ENCODE assay signal across 36 cellular contexts in the genomic region with DNA sequence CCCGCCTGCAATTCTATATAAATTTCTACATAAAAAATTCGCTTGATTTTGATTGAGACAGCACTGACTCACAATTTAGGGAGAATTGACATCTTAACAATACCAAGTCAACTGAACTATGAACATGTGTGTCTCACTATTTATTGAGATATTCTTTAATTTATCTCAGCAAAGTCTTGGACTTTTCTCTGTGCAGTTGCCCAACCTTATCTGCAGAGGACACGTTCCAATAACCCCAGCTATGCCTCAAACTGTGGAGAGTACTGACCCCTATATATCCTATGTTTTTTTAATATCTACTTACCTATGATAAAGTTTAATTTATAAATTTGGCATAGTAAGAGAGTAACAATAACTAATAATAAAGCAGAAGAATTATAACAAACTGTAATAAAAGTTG.
"Had no signal": no experiment of that assay in that cellular context is flagged by ENCODE, and none has a peak within 500 bp of the region (broad histone marks: within the 10 kb centered on the region; RNA-seq: fewer than 3 reads in every experiment).

No MANE protein-coding gene starts in this region.

- H3K4me3 ChIP-seq: MG63 had no signal

- H3K27me3 ChIP-seq: MG63 had no signal

- DNase-seq: Karpas-422, Kasumi-1, MG63, MM.1S, MV-4-11, NCI-H1048, NCI-H1092, NCI-H1105, NCI-H1105 treated with DMSO at 0.1 percent for 48 hours, NCI-H1417, NCI-H1417 treated with DMSO at 0.1 percent for 48 hours, NCI-H1436, NCI-H1436 treated with DMSO at 0.1 percent for 48 hours, NCI-H146, NCI-H1694, NCI-H1694 treated with DMSO at 0.1 percent for 48 hours, NCI-H187, NCI-H187 treated with DMSO at 0.1 percent for 48 hours, NCI-H1930, NCI-H2029, NCI-H2029 treated with DMSO at 0.1 percent for 48 hours, NCI-H2081, NCI-H2081 treated with DMSO at 0.1 percent for 48 hours, NCI-H2107, NCI-H2171, NCI-H2171 treated with DMSO at 0.1 percent for 48 hours, NCI-H2227 treated with DMSO at 0.1 percent for 48 hours, NCI-H226, NCI-H345, NCI-H446, NCI-H446 treated with DMSO at 0.1 percent for 48 hours, NCI-H510A, NCI-H510A treated with DMSO at 0.1 percent for 48 hours, NCI-H524, NCI-H524 treated with DMSO at 0.1 percent for 48 hours, NCI-H526 had no signal

- H3K9me3 ChIP-seq: MG63 had no signal

- H3K36me3 ChIP-seq: MG63 had no signal
